In the genomic region with DNA sequence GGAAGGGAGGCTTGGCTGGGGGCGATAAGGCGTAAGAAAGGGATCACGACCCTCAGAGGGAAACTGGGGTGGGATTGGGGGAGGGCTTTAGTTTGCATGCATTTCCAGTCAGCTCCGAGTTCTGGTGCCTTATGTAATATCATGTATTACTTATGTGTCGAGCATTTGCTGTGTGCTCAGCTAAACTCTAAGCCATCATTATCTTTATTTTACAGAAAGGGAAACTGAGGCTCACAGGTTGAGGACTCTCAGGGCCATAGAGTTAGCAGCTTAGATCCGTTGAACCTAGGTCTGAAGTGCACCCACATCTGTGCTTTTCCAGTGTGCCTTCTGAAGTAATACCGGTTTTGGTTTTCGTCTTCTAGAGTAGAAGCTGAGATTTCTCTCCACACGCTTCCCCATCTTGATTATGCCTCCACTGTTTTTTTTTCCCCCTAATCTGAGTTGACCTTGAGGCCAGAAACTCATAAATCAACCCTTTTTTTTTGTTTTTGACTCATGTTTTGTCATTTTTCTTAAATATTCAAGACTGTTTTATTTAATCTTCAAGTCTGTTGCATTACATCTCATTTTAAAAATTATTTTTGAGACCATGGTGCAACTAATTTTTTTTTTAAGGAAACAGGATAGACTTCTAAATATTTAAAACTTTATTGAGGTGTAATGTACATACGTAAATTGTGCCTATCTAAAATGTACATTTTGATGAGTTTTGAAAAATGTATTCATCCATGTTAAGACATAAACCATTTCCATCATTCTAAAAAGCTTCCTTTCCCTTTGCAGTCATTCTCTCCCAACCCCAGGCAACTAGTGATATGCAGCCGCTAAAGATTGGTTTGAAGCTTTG, we compare ENCODE assay signal across 7 cellular contexts. TPM values are rescaled to one million over a fixed set of nuclear protein-coding genes. Genes with fewer than 3 reads are reported as not detected.
DNase-seq lines count a peak whose midpoint lies in the region; ATAC-seq, FAIRE-seq and TF ChIP-seq lines count a peak whose summit lies in the region.

No MANE protein-coding gene starts in this region.

- peak overlapping the region; percentile 37; the same call in 1 of the 2 replicates for H2AFZ ChIP-seq in OCI-LY7 (ENCODE audit: low read length)

- TF ChIP-seq POLR2A in GM12892 (IDR thresholded peaks at IDR 0.05; ENCODE audit: low read depth, low read length): no peak

- CTCF ChIA-PET in OCI-LY7 (lab: Charles Lee; ENCODE audit: unreplicated experiment): interaction anchor here (0.8 kb wide), 1 partner anchor 329 kb away, joined by 4 read pairs; no protein-coding TSS in a partner anchor

- intact Hi-C loops in OCI-LY7 (cut with micrococcal nuclease; ENCODE audit: unreplicated experiment): loop anchor here (10.0 kb wide), 1 partner anchor 140 kb away; a partner anchor contains a TSS

- peaks cover 12% of the 10 kb centered on the region for H3K4me1 ChIP-seq in OCI-LY7 (ENCODE audit: insufficient read depth, low read length, poor library complexity, severe bottlenecking)
- H3K4me1 ChIP-seq in endocrine pancreas (ENCODE audit: control insufficient read depth, insufficient read depth, low read length): peaks cover 7% of the 10 kb centered on the region
- H3K4me1 ChIP-seq in neutrophil (ENCODE audit: control insufficient read depth in 1 of 2, insufficient read depth in 1 of 2, low read depth in 1 of 2, low read length in 1 of 2): peaks cover 8 to 9% of the 10 kb centered on the region in 2 experiments

- H3K27ac ChIP-seq in OCI-LY7 (ENCODE audit: low read depth, low read length, poor library complexity, severe bottlenecking) (peak overlapping the region; percentile 73), neutrophil (peak overlapping the region; percentile 70)

- H3K9ac ChIP-seq in endocrine pancreas (ENCODE audit: control insufficient read depth, insufficient read depth, low read length): peak overlapping the region; percentile 78

- TF ChIP-seq CTCF in OCI-LY7 (conservative IDR thresholded peaks at IDR 0.05; ENCODE audit: low read length) (no peak), neutrophil (IDR thresholded peaks at IDR 0.05) (no peak)

- H3K4me3 ChIP-seq in OCI-LY7 (ENCODE audit: low read depth, low read length, poor library complexity, severe bottlenecking): peak overlapping the region; percentile 84
- peak overlapping the region; percentile 97 for H3K4me3 ChIP-seq in endocrine pancreas (ENCODE audit: control insufficient read depth, insufficient read depth, low read length)
- peak overlapping the region; percentile 67 to 76 for H3K4me3 ChIP-seq in neutrophil (ENCODE audit: low read depth in 1 of 2, low read length in 1 of 2)

- H3K4me2 ChIP-seq in OCI-LY7 (ENCODE audit: low read length): peak overlapping the region; percentile 84

- TSS peak; percentile 74 for BruUV-seq in OCI-LY7 (replicated peaks; lab: Mats Ljungman, UMichigan)

- DNase-seq in OCI-LY7 (ENCODE audit: low spot score) (peak; percentile 42), GM12892 (ENCODE audit: insufficient read length) (no peak)
- DNase-seq in stimulated activated CD4-positive, alpha-beta T cell treated with anti-CD3 and anti-CD28 coated beads, Interleukin-15, amount 100 ng/mL, for 24 hours: no peak

- no peaks in the 10 kb centered on the region for H3K9me2 ChIP-seq in OCI-LY7 (ENCODE audit: insufficient read depth, low read length)

- H3K9me3 ChIP-seq in OCI-LY7 (ENCODE audit: low read length) (peaks cover 17% of the 10 kb centered on the region; the same call in 1 of the 2 replicates), endocrine pancreas (ENCODE audit: control insufficient read depth, low read length) (no peaks in the 10 kb centered on the region), neutrophil (no peaks in the 10 kb centered on the region)

- no peaks in the 10 kb centered on the region for H4K20me1 ChIP-seq in OCI-LY7 (ENCODE audit: insufficient read depth, low read length)

- no peaks in the 10 kb centered on the region for H3K27me3 ChIP-seq in endocrine pancreas (ENCODE audit: control insufficient read depth, insufficient read depth, low read length)
- H3K27me3 ChIP-seq in neutrophil: no peaks in the 10 kb centered on the region

- POLR2A ChIA-PET in OCI-LY7 (lab: Charles Lee): interaction anchor here (0.7 to 1.8 kb wide), 7 partner anchors 10 to 1579 kb away, joined by 3 to 6 read pairs (median 4); a partner anchor contains a TSS

- FAIRE-seq in GM12892 (lab: Jason Lieb, UNC): no peak

- peaks cover 54% of the 10 kb centered on the region for H3K79me2 ChIP-seq in OCI-LY7 (ENCODE audit: insufficient read depth, low read depth, low read length)

- H3K36me3 ChIP-seq in OCI-LY7 (ENCODE audit: insufficient read depth, low read length) (peaks cover 37% of the 10 kb centered on the region), endocrine pancreas (ENCODE audit: control insufficient read depth, insufficient read depth, low read length) (no peaks in the 10 kb centered on the region), neutrophil (peaks cover 3% of the 10 kb centered on the region)

- ATAC-seq in GM21723 (IDR thresholded peaks at IDR 0.05; ENCODE audit: unreplicated experiment) (peak; percentile 19), GM21576 (IDR thresholded peaks at IDR 0.05; ENCODE audit: unreplicated experiment) (no peak)

RNA-seq across cellular contexts. Expression of a gene that starts 0.7 kb away (rescaled TPM):
- total RNA-seq in OCI-LY7 (2014; rRNA removed; shearing (Covaris generic)): 64.9 and 83.0 TPM in 2 replicates
- 177 and 184 TPM in 2 replicates for total RNA-seq in OCI-LY7 (2022)
- 127 TPM for polyA plus RNA-seq in GM12892 (2012; ENCODE audit: missing spikeins)

RNA-seq across cellular contexts. Expression of a gene that starts 39.4 kb away (rescaled TPM):
- total RNA-seq in OCI-LY7 (2014; rRNA removed; shearing (Covaris generic)): 18.8 and 19.8 TPM in 2 replicates
- total RNA-seq in OCI-LY7 (2022): 63.9 and 81.0 TPM in 2 replicates
- polyA plus RNA-seq in GM12892 (2012; ENCODE audit: missing spikeins): 20.9 TPM
